25 cellular contexts compared by ENCODE assay signal in the genomic region with DNA sequence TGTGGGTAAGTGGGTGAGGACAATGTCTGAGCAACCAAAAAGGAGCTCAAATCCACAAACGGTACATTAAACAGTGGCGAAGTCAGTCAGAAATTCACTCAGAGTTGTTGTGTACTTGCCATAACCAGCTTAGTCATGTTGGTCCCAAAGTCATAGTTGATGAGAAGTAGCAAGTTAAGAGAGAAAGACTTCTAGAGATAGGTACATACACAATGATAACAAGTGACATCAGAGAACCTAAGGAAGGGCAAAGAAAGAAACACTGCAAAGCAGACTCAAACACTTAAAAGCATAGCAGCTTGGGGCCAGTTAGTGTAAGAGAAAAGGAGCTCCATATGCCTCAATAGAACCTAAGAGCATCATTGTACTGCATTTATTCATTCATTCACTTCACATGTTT. TPM values are rescaled to one million over a fixed set of nuclear protein-coding genes. Genes with fewer than 3 reads are reported as not detected.
DNase-seq lines count a peak whose midpoint lies in the region; ATAC-seq, FAIRE-seq and TF ChIP-seq lines count a peak whose summit lies in the region.
"Had no signal": no experiment of that assay in that cellular context is flagged by ENCODE, and none has a peak within 500 bp of the region (broad histone marks: within the 10 kb centered on the region; RNA-seq: fewer than 3 reads in every experiment).

No MANE protein-coding gene starts in this region.

- no peak for TF ChIP-seq POLR2A in GM12878 (IDR thresholded peaks at IDR 0.05; ENCODE audit: low read depth, low read length)

- peak; percentile 21 for ATAC-seq in GM19397 (IDR thresholded peaks at IDR 0.05; ENCODE audit: unreplicated experiment)
- peak; percentile 19 for ATAC-seq in HG03196 (IDR thresholded peaks at IDR 0.05; ENCODE audit: unreplicated experiment)
- ATAC-seq in GM12878: no peak; the same call in 2 of the 3 replicates
- no peak for ATAC-seq in HG03469 (IDR thresholded peaks at IDR 0.05; ENCODE audit: unreplicated experiment)
- no peak for ATAC-seq in GM18868 (IDR thresholded peaks at IDR 0.05; ENCODE audit: unreplicated experiment)
- ATAC-seq: CD8-positive, alpha-beta T cell had no signal

- H4K20me1 ChIP-seq in DOHH2 (ENCODE audit: control insufficient read depth, insufficient read depth, low read depth, low read length): no peaks in the 10 kb centered on the region
- H4K20me1 ChIP-seq in GM12878 (ENCODE audit: control insufficient read depth, insufficient read depth): no peaks in the 10 kb centered on the region

- H3K4me1 ChIP-seq in DOHH2 (ENCODE audit: control insufficient read depth, low read length): peaks cover 89% of the 10 kb centered on the region
- peaks cover 24% of the 10 kb centered on the region for H3K4me1 ChIP-seq in GM12878 (ENCODE audit: control insufficient read depth, insufficient read depth, low read length)
- no peaks in the 10 kb centered on the region for H3K4me1 ChIP-seq in BE2C
- H3K4me1 ChIP-seq: left ventricle myocardium inferior had no signal

- TF ChIP-seq CTCF in DOHH2 (IDR thresholded peaks at IDR 0.05; ENCODE audit: low read depth, low read length, poor library complexity, severe bottlenecking) (no peak), GM12878 (IDR thresholded peaks at IDR 0.05 in 2 of 3, conservative IDR thresholded peaks at IDR 0.05 in 1 of 3; ENCODE audit: control insufficient read depth in 2 of 3, extremely low read depth in 1 of 3, insufficient read depth in 1 of 3, low read depth in 3 of 3, low read length in 3 of 3) (no peak), BE2C (IDR thresholded peaks at IDR 0.05; ENCODE audit: low read depth, low read length) (no peak)

- BruUV-seq in GM12878 (replicated peaks; lab: Mats Ljungman, UMichigan): no TSS peak

- no peaks in the 10 kb centered on the region for H3K9me3 ChIP-seq in DOHH2 (ENCODE audit: control insufficient read depth, insufficient read depth, low read length)
- no peaks in the 10 kb centered on the region; the same call in 2 of the 3 replicates for H3K9me3 ChIP-seq in GM12878 (replicated peaks; ENCODE audit: control insufficient read depth, insufficient read depth, low read length)
- H3K9me3 ChIP-seq in BE2C: no peaks in the 10 kb centered on the region
- H3K9me3 ChIP-seq: left ventricle myocardium inferior, SK-N-SH, transverse colon had no signal

- DNase-seq in GM12878 (ENCODE audit: low read depth, low spot score) (no peak), medulla oblongata (ENCODE audit: extremely low spot score) (no peak), BE2C (no peak)
- DNase-seq: activated CD4-positive, alpha-beta memory T cell treated with anti-CD3 and anti-CD28 coated beads for 36 hours; activated naive CD4-positive, alpha-beta T cell treated with Interleukin-2 at 50 U/mL for 16 hours; activated T-cell treated with anti-CD3 and anti-CD28 coated beads for 4 hours; amygdala; CD8-positive, alpha-beta T cell; dermis blood vessel endothelial cell; GOT3; KBM-7; left ventricle myocardium inferior; NCI-H187 treated with DMSO at 0.1 percent for 48 hours; NCI-H446; NK-92 treated with Interleukin-12 subunit alpha and Interleukin-12 subunit beta, amount 100 ng/mL, for 24 hours; SK-N-SH; transverse colon had no signal

- H3K9me2 ChIP-seq in DOHH2 (replicated peaks; ENCODE audit: control insufficient read depth, low read length): no peaks in the 10 kb centered on the region
- H3K9me2 ChIP-seq: SK-N-SH had no signal

- TF ChIP-seq RAD21 in GM12878 (IDR thresholded peaks at IDR 0.05; ENCODE audit: insufficient read depth, low read depth, low read length): no peak

- no peaks in the 10 kb centered on the region for H3K79me2 ChIP-seq in DOHH2 (ENCODE audit: control insufficient read depth, low read length)
- H3K79me2 ChIP-seq in GM12878 (ENCODE audit: control insufficient read depth, insufficient read depth, low read length): no peaks in the 10 kb centered on the region

- no peak for TF ChIP-seq EP300 in GM12878 (IDR thresholded peaks at IDR 0.05; ENCODE audit: borderline replicate concordance in 1 of 2, control insufficient read depth in 1 of 2, low read depth in 2 of 2, low read length in 2 of 2)

- no peak overlapping the region for H3K9ac ChIP-seq in GM12878 (ENCODE audit: control insufficient read depth, insufficient read depth, low read length)
- H3K9ac ChIP-seq: SK-N-SH had no signal

- CTCF ChIA-PET in GM12878 (lab: Yijun Ruan, JAX): interaction anchor here (0.6 to 3.5 kb wide), 11 partner anchors 8 to 411 kb away, joined by 3 to 31 read pairs (median 4); no protein-coding TSS in a partner anchor

- H3K4me2 ChIP-seq in DOHH2 (ENCODE audit: low read length): peak overlapping the region; percentile 88
- no peak overlapping the region; the same call in 1 of the 2 replicates for H3K4me2 ChIP-seq in GM12878 (ENCODE audit: control insufficient read depth, insufficient read depth)
- H3K4me2 ChIP-seq: SK-N-SH had no signal

- H3K36me3 ChIP-seq in DOHH2 (ENCODE audit: control insufficient read depth, low read length): peaks cover 8% of the 10 kb centered on the region
- H3K36me3 ChIP-seq in GM12878 (ENCODE audit: control insufficient read depth in 2 of 2, insufficient read depth in 2 of 2, low read length in 1 of 2): no peaks in the 10 kb centered on the region; a peak in 1 of 4 replicates
- H3K36me3 ChIP-seq in BE2C: no peaks in the 10 kb centered on the region
- H3K36me3 ChIP-seq: left ventricle myocardium inferior, transverse colon had no signal

- in situ Hi-C loops in GM12878 (cut with MboI): no loop called here

- SMC1A ChIA-PET in GM12878 (lab: Charles Lee; ENCODE audit: uncharacterized antibody, unreplicated experiment): interaction anchor here (0.7 to 10.3 kb wide), 13 partner anchors 8 to 499 kb away, joined by 3 to 75 read pairs (median 5); a partner anchor contains a TSS

- H3K4me3 ChIP-seq in DOHH2 (ENCODE audit: low read length) (peak overlapping the region; percentile 72), GM12878 (no peak overlapping the region), BE2C (ENCODE audit: low read depth, low read length) (no peak overlapping the region)
- H3K4me3 ChIP-seq: left ventricle myocardium inferior, transverse colon had no signal

- WGBS in GM12878 (ENCODE audit: insufficient coverage, insufficient replicate concordance, low lambda C conversion rate, missing lambda C conversion rate): 0% methylated on average over 2 of the region's 2 CpGs

- H3K27me3 ChIP-seq in DOHH2 (ENCODE audit: control insufficient read depth, low read length): no peaks in the 10 kb centered on the region
- H3K27me3 ChIP-seq in GM12878 (replicated peaks in 1 of 2; ENCODE audit: control insufficient read depth in 2 of 2, insufficient read depth in 2 of 2, low read length in 1 of 2): no peaks in the 10 kb centered on the region; a peak in 1 of 4 replicates
- no peaks in the 10 kb centered on the region for H3K27me3 ChIP-seq in BE2C
- H3K27me3 ChIP-seq: transverse colon had no signal

- no peak for FAIRE-seq in GM12878 (lab: Jason Lieb, UNC)
- FAIRE-seq: endothelial cell of umbilical vein had no signal

- peak overlapping the region; percentile 56 for H2AFZ ChIP-seq in GM12878 (ENCODE audit: control insufficient read depth, low read depth, low read length)

- intact Hi-C loops in GM12878 (cut with micrococcal nuclease; ENCODE audit: unreplicated experiment): loop anchor here (5.0 kb wide), 1 partner anchor 35 kb away; a partner anchor contains a TSS

- RAD21 ChIA-PET in GM12878 (lab: Charles Lee; ENCODE audit: unreplicated experiment): interaction anchor here (0.6 to 4.5 kb wide), 10 partner anchors 8 to 72 kb away, joined by 3 to 34 read pairs (median 6); a partner anchor contains a TSS

- POLR2A ChIA-PET in GM12878 (lab: Charles Lee): interaction anchor here (0.9 to 1.0 kb wide), 3 partner anchors 29 to 72 kb away, joined by 3 to 8 read pairs (median 5); no protein-coding TSS in a partner anchor

- H3F3A ChIP-seq in DOHH2 (ENCODE audit: control insufficient read depth, insufficient read depth): peaks cover 24% of the 10 kb centered on the region

- H3K27ac ChIP-seq in DOHH2 (ENCODE audit: low read depth, low read length): peak overlapping the region; percentile 99
- H3K27ac ChIP-seq in GM12878 (ENCODE audit: control insufficient read depth, insufficient read depth): peak overlapping the region; percentile 63
- H3K27ac ChIP-seq: left ventricle myocardium inferior, transverse colon had no signal

RNA-seq across cellular contexts. Expression of a gene that starts 30.2 kb away (rescaled TPM):
- 5.9 and 6.2 TPM in 2 replicates for total RNA-seq in GM12878 (2013; cell fraction: nucleolus; rRNA removed)
- 9.7 and 12.9 TPM in 2 replicates for total RNA-seq in GM12878 (2014; rRNA removed)
- 11.9 and 12.7 TPM in 2 replicates for total RNA-seq in GM12878 (2014; rRNA removed; fragmentation: Illumina TruSeq; extraction: Trizol)
- total RNA-seq in GM12878 (2021): 8.0 and 8.3 TPM in 2 replicates
- 3.4 TPM for polyA plus RNA-seq in GM12878 (2011; ENCODE audit: low read depth)
- polyA plus RNA-seq in GM12878 (2011; rRNA removed): 15.6 and 24.8 TPM in 2 replicates
- polyA plus RNA-seq in GM12878 (2011; cell fraction: cytosol; rRNA removed): 4.5 and 7.4 TPM in 2 replicates
- polyA plus RNA-seq in GM12878 (2011; cell fraction: nucleus; rRNA removed): 3.6 and 5.1 TPM in 2 replicates
- 7.4 and 8.8 TPM in 2 replicates for polyA plus RNA-seq in GM12878 (2012)
- polyA plus RNA-seq in GM12878 (2014; fragmentation: Illumina TruSeq; extraction: Trizol): 11.7 and 16.8 TPM in 2 replicates
- polyA plus RNA-seq in GM12878 (2014; fragmentation: Nextera tagmentation; extraction: Ambion mirVana): 10 to 100 TPM; 14.9 to 19.2 TPM
- polyA plus RNA-seq in GM12878 (2014; rRNA removed): 8.0 and 10.0 TPM in 2 replicates
- 10 to 100 TPM; 13.7 to 13.8 TPM for polyA plus RNA-seq in GM12878 (2016; fragmentation: Nextera tagmentation; extraction: Ambion mirVana)
- polyA minus RNA-seq in GM12878 (2011; rRNA and poly(A)+ RNA removed): 3.5 and 7.0 TPM in 2 replicates
- polyA minus RNA-seq in GM12878 (2011; cell fraction: cytosol; rRNA and poly(A)+ RNA removed): 2.7 and 4.3 TPM in 2 replicates
- polyA minus RNA-seq in GM12878 (2011; cell fraction: nucleus; rRNA and poly(A)+ RNA removed): 3.3 and 3.5 TPM in 2 replicates
- 13.6 TPM for polyA plus RNA-seq in BE2C (2012; ENCODE audit: insufficient read depth, insufficient read length, low read depth)

RNA-seq across cellular contexts. Expression of a gene that starts 37.3 kb away (rescaled TPM):
- 65.7 and 67.4 TPM in 2 replicates for total RNA-seq in GM12878 (2013; cell fraction: nucleolus; rRNA removed)
- total RNA-seq in GM12878 (2014; rRNA removed) (30.0 and 33.1 TPM in 2 replicates), GM12878 (2014; rRNA removed; fragmentation: Illumina TruSeq; extraction: Trizol) (39.9 and 41.1 TPM in 2 replicates), GM12878 (2021) (30.2 and 32.4 TPM in 2 replicates)
- 25.8 TPM for polyA plus RNA-seq in GM12878 (2011; ENCODE audit: low read depth)
- polyA plus RNA-seq in GM12878 (2011; rRNA removed) (73.9 and 95.7 TPM in 2 replicates), GM12878 (2014; fragmentation: Illumina TruSeq; extraction: Trizol) (34.4 and 41.9 TPM in 2 replicates), GM12878 (2014; fragmentation: Nextera tagmentation; extraction: Ambion mirVana) (10 to 100 TPM; 12.0 to 12.3 TPM), GM12878 (2014; rRNA removed) (18.6 and 19.7 TPM in 2 replicates), GM12878 (2016; fragmentation: Nextera tagmentation; extraction: Ambion mirVana) (1 to 10 TPM; 6.2 to 6.5 TPM)
- polyA plus RNA-seq in GM12878 (2011; cell fraction: cytosol; rRNA removed): 33.4 and 34.5 TPM in 2 replicates
- polyA plus RNA-seq in GM12878 (2011; cell fraction: nucleus; rRNA removed): 64.2 and 77.9 TPM in 2 replicates
- 30.6 and 32.9 TPM in 2 replicates for polyA plus RNA-seq in GM12878 (2012)
- polyA minus RNA-seq in GM12878 (2011; rRNA and poly(A)+ RNA removed): 93.5 and 121 TPM in 2 replicates
- 30.1 and 41.7 TPM in 2 replicates for polyA minus RNA-seq in GM12878 (2011; cell fraction: cytosol; rRNA and poly(A)+ RNA removed)
- 28.0 and 33.8 TPM in 2 replicates for polyA minus RNA-seq in GM12878 (2011; cell fraction: nucleus; rRNA and poly(A)+ RNA removed)
- polyA plus RNA-seq in BE2C (2012; ENCODE audit: insufficient read depth, insufficient read length, low read depth): not detected
- total RNA-seq: activated CD4-positive, alpha-beta memory T cell treated with anti-CD3 and anti-CD28 coated beads for 36 hours; dermis blood vessel endothelial cell; endothelial cell of umbilical vein; pulmonary artery endothelial cell; RPMI7951 had no signal
- polyA plus RNA-seq: endothelial cell of umbilical vein, SK-N-SH had no signal

Comparison
In these comparisons a context has a peak if more than half of its experiments do, and no peak if none do; other contexts are left out.
1. ATAC-seq: peak in GM19397 (single experiment) and HG03196 (single experiment); none in GM12878 (single experiment), HG03469 (single experiment) and GM18868 (single experiment).